ENCODE assay signal across 8 cellular contexts in genomic region chr12:84911331-84912190, GRCh38. TPM values are rescaled to one million over a fixed set of nuclear protein-coding genes. Genes with fewer than 3 reads are reported as not detected.
DNase-seq lines count a peak whose midpoint lies in the region; ATAC-seq and TF ChIP-seq lines count a peak whose summit lies in the region.

No MANE protein-coding gene starts in this region.

- 1 to 2% methylated on average over 46 of the region's 46 CpGs for WGBS in esophagus, 2 donors
- WGBS in mesodermal cell (ENCODE audit: insufficient coverage in 2 of 2), 2 experiments = 0 to 1% methylated on average over 21 to 25 of the region's 46 CpGs

- H3K27ac ChIP-seq in esophagus (ENCODE audit: low read depth in 2 of 2, low read length in 1 of 2) = peak overlapping the region; percentile 8 to 51
- peak overlapping the region; percentile 16 for H3K27ac ChIP-seq in mesodermal cell (ENCODE audit: low read depth, low read length, severe bottlenecking)
- no peak overlapping the region for H3K27ac ChIP-seq in tibial artery
- H3K27ac ChIP-seq in effector memory CD4-positive, alpha-beta T cell (ENCODE audit: insufficient read depth, low read length, poor library complexity, severe bottlenecking) = no peak overlapping the region

- H3K27me3 ChIP-seq in MG63 (peaks cover 6% of the 10 kb centered on the region; the same call in 1 of the 2 replicates), esophagus (ENCODE audit: control insufficient read depth in 1 of 2, insufficient read depth in 2 of 2, low read length in 2 of 2) (no peaks in the 10 kb centered on the region), tibial artery (peaks cover 0 to 23% of the 10 kb centered on the region in 2 donors)
- no peaks in the 10 kb centered on the region for H3K27me3 ChIP-seq in effector memory CD4-positive, alpha-beta T cell (replicated peaks; ENCODE audit: control insufficient read depth, insufficient read depth, low read length, poor library complexity, severe bottlenecking)

- DNase-seq in Daoy (ENCODE audit: low read depth) = peak; percentile 90
- peak; percentile 71 for DNase-seq in MG63
- DNase-seq in T-helper 17 cell = no peak
- DNase-seq in tibial artery = peak; percentile 35 to 59
- no peak for DNase-seq in effector memory CD4-positive, alpha-beta T cell
- no peak for DNase-seq in RKO (ENCODE audit: low spot score)

- peaks cover 10% of the 10 kb centered on the region for H3K4me1 Mint-ChIP-seq in T-helper 17 cell

- no peaks in the 10 kb centered on the region for H3K36me3 Mint-ChIP-seq in T-helper 17 cell (ENCODE audit: low read depth)

- H3K27me3 Mint-ChIP-seq in T-helper 17 cell = peaks cover 40% of the 10 kb centered on the region

- H3K36me3 ChIP-seq in MG63 = no peaks in the 10 kb centered on the region
- no peaks in the 10 kb centered on the region for H3K36me3 ChIP-seq in esophagus (ENCODE audit: control insufficient read depth in 2 of 2, insufficient read depth in 2 of 2, low read length in 1 of 2)
- no peaks in the 10 kb centered on the region for H3K36me3 ChIP-seq in mesodermal cell (ENCODE audit: control insufficient read depth, insufficient read depth, low read length)
- H3K36me3 ChIP-seq in tibial artery = no peaks in the 10 kb centered on the region
- no peaks in the 10 kb centered on the region for H3K36me3 ChIP-seq in effector memory CD4-positive, alpha-beta T cell (ENCODE audit: control insufficient read depth, insufficient read depth, low read length)

- no peaks in the 10 kb centered on the region for H3K9me3 ChIP-seq in MG63
- no peaks in the 10 kb centered on the region for H3K9me3 ChIP-seq in T-helper 17 cell (ENCODE audit: control insufficient read depth, low read length, poor library complexity, severe bottlenecking)
- H3K9me3 ChIP-seq in esophagus (ENCODE audit: control insufficient read depth in 2 of 2, insufficient read depth in 1 of 2, low read depth in 1 of 2, low read length in 1 of 2) = peaks cover 0 to 4% of the 10 kb centered on the region in 2 donors
- no peaks in the 10 kb centered on the region for H3K9me3 ChIP-seq in mesodermal cell (ENCODE audit: control insufficient read depth, low read length)
- no peaks in the 10 kb centered on the region for H3K9me3 ChIP-seq in tibial artery
- H3K9me3 ChIP-seq in effector memory CD4-positive, alpha-beta T cell (ENCODE audit: control insufficient read depth, low read length) = no peaks in the 10 kb centered on the region

- H3K4me3 Mint-ChIP-seq in T-helper 17 cell = peak overlapping the region; percentile 83

- H3K4me3 ChIP-seq in MG63 (peak overlapping the region; percentile 55), esophagus (ENCODE audit: low read depth in 1 of 2, low read length in 2 of 2) (peak overlapping the region; percentile 57 to 66), mesodermal cell (ENCODE audit: extremely low read depth, insufficient read depth, low read length, poor library complexity, severe bottlenecking) (peak overlapping the region; percentile 45), tibial artery (peak overlapping the region; percentile 38 to 50)
- no peak overlapping the region for H3K4me3 ChIP-seq in effector memory CD4-positive, alpha-beta T cell (ENCODE audit: insufficient read depth, low read depth, low read length, poor library complexity, severe bottlenecking)

- TF ChIP-seq CTCF in tibial artery (IDR thresholded peaks at IDR 0.05) = no peak

- ATAC-seq in T-helper 17 cell = peak; percentile 40

- H3K4me1 ChIP-seq in esophagus (ENCODE audit: control insufficient read depth in 2 of 2, insufficient read depth in 2 of 2, low read length in 1 of 2) (peaks cover 5 to 14% of the 10 kb centered on the region in 2 donors), mesodermal cell (ENCODE audit: control insufficient read depth, insufficient read depth, low read length, poor library complexity, severe bottlenecking) (no peaks in the 10 kb centered on the region), tibial artery (peaks cover 0 to 29% (median 24%) of the 10 kb centered on the region in 4 donors)
- H3K4me1 ChIP-seq in effector memory CD4-positive, alpha-beta T cell (ENCODE audit: control insufficient read depth, insufficient read depth, low read length, poor library complexity, severe bottlenecking) = no peaks in the 10 kb centered on the region

- intact Hi-C loops in tibial artery (cut with DNase I; ENCODE audit: low total_unique reads) = no loop called here

- no peak overlapping the region for H3K27ac Mint-ChIP-seq in T-helper 17 cell

RNA-seq across cellular contexts. Expression of gene SLC6A15, which starts 1.0 kb away (rescaled TPM):
- 12.5 and 13.6 TPM in 2 replicates for total RNA-seq in Daoy (2014; rRNA removed; shearing (Covaris generic))
- 0.30 and 1.5 TPM in 2 replicates for total RNA-seq in MG63 (2014; rRNA removed; shearing (Covaris generic); ENCODE audit: low replicate concordance)
- under 1 TPM in 1 of 2 donors, not detected in 1; 0.07 TPM for total RNA-seq in T-helper 17 cell
- polyA plus RNA-seq in esophagus = 1 to 10 TPM; 2.0 to 2.6 TPM
- 7.2 TPM for polyA plus RNA-seq in mesodermal cell (2013, experiment 1 of 2)
- 3.9 TPM for polyA plus RNA-seq in mesodermal cell (2013, experiment 2 of 2)

Comparison
In these comparisons a context has a peak if more than half of its experiments do, and no peak if none do; other contexts are left out.
1. DNase-seq: peak in Daoy (single experiment), MG63 (single experiment) and tibial artery (2 of 2); none in T-helper 17 cell (0 of 3), effector memory CD4-positive, alpha-beta T cell (0 of 3) and RKO (single experiment).
2. H3K27ac ChIP-seq: peak in esophagus (2 of 2) and mesodermal cell (single experiment); none in tibial artery (0 of 2) and effector memory CD4-positive, alpha-beta T cell (single experiment).